ENCODE assay signal across 8 cellular contexts in genomic region chr17:54900457-54901229, GRCh38. TPM values are rescaled to one million over a fixed set of nuclear protein-coding genes. Genes with fewer than 3 reads are reported as not detected.
DNase-seq lines count a peak whose midpoint lies in the region; ATAC-seq, FAIRE-seq and TF ChIP-seq lines count a peak whose summit lies in the region.

TOM1L1 (plus strand) TSS chr17:54900852; CDS start chr17:54900866, 14 bp downstream.

- no peaks in the 10 kb centered on the region for H3K9me2 ChIP-seq in PC-3 (replicated peaks; ENCODE audit: low read length)

- H3K79me2 ChIP-seq in PC-3 (ENCODE audit: low read length): peaks cover 15% of the 10 kb centered on the region; the same call in 1 of the 2 replicates

- ATAC-seq in GM21367 (IDR thresholded peaks at IDR 0.05; ENCODE audit: unreplicated experiment) (peak; percentile 74), PC-3 (peak; percentile 90)

- peak within 1 kb of the TSS; percentile 67 for H3K27ac ChIP-seq in PC-3 (ENCODE audit: low read length)

- H3K4me2 ChIP-seq in PC-3 (ENCODE audit: low read length): no peak within 1 kb of the TSS; the same call in 1 of the 2 replicates

- intact Hi-C loops in PC-3 (cut with micrococcal nuclease): loop anchor here (1.0 to 10.0 kb wide), 2 partner anchors 68 to 444 kb away; partner anchors contain the start of genes COX11 and STXBP4

- H4K20me1 ChIP-seq in PC-3 (ENCODE audit: low read length): peaks cover 3% of the 10 kb centered on the region; the same call in 1 of the 2 replicates

- DNase-seq in DMS 273 treated with DMSO at 0.1 percent for 48 hours (lab: John Stamatoyannopoulos, UW): peak; percentile 23
- DNase-seq in HTR-8/SVneo (ENCODE audit: insufficient read length, low spot score): peak; percentile 74
- DNase-seq in PC-3: peak; percentile 96
- peak; percentile 8 for DNase-seq in astrocyte of the cerebellum (ENCODE audit: low read depth)
- peak; percentile 72 for DNase-seq in hepatic stellate cell (ENCODE audit: low spot score)
- DNase-seq in retinal pigment epithelial cell (ENCODE audit: low read depth): peak; percentile 15
- no peak for DNase-seq in effector CD8-positive, alpha-beta T cell (lab: John Stamatoyannopoulos, UW)

- peaks cover 8% of the 10 kb centered on the region; the same call in 1 of the 2 replicates for H3K36me3 ChIP-seq in PC-3 (ENCODE audit: low read depth, low read length)

- TSS peak; percentile 63 for BruUV-seq in PC-3 (replicated peaks; lab: Mats Ljungman, UMichigan)

- H3K4me1 ChIP-seq in PC-3 (ENCODE audit: insufficient read depth, low read length): peaks cover 6% of the 10 kb centered on the region

- FAIRE-seq in HTR-8/SVneo (lab: Jason Lieb, UNC): peak; percentile 83

- in situ Hi-C loops in astrocyte of the cerebellum (cut with HindIII; ENCODE audit: low sequenced_read_pairs): no loop called here

- H3K9me3 ChIP-seq in PC-3 (ENCODE audit: low read length): no peaks in the 10 kb centered on the region

- no peak within 1 kb of the TSS; the same call in none of the 2 replicates for H3K4me3 ChIP-seq in PC-3 (ENCODE audit: low read length)
- peak within 1 kb of the TSS; percentile 54 for H3K4me3 ChIP-seq in astrocyte of the cerebellum (ENCODE audit: low read depth, low read length)
- H3K4me3 ChIP-seq in retinal pigment epithelial cell (ENCODE audit: low read length): peak within 1 kb of the TSS; percentile 83

- CTCF ChIA-PET in PC-3 (lab: Charles Lee): interaction anchor here (1.2 kb wide), 1 partner anchor 12 kb away, joined by 3 read pairs; no protein-coding TSS in a partner anchor

- POLR2A ChIA-PET in PC-3 (lab: Charles Lee; ENCODE audit: unreplicated experiment): no interaction called here

- H3F3A ChIP-seq in PC-3 (ENCODE audit: low read length, unreplicated experiment): no peaks in the 10 kb centered on the region

- H3K9ac ChIP-seq in PC-3 (ENCODE audit: low read length): peak within 1 kb of the TSS; percentile 76

- no peaks in the 10 kb centered on the region for H3K27me3 ChIP-seq in PC-3 (ENCODE audit: low read length)

- peak within 1 kb of the TSS; percentile 86 for H2AFZ ChIP-seq in PC-3 (ENCODE audit: low read length)

- TF ChIP-seq CTCF in PC-3 (conservative IDR thresholded peaks at IDR 0.05; ENCODE audit: low read depth, low read length) (peak; percentile 37), astrocyte of the cerebellum (IDR thresholded peaks at IDR 0.05; ENCODE audit: low read depth, low read length, missing control alignments) (no peak), retinal pigment epithelial cell (conservative IDR thresholded peaks at IDR 0.05; ENCODE audit: low read depth, low read length) (peak; percentile 2)

RNA-seq across cellular contexts. Expression of gene TOM1L1, which starts in this region (rescaled TPM):
- total RNA-seq in PC-3 (2014; rRNA removed): 35.4 and 48.1 TPM in 2 replicates
